In the genomic region with DNA sequence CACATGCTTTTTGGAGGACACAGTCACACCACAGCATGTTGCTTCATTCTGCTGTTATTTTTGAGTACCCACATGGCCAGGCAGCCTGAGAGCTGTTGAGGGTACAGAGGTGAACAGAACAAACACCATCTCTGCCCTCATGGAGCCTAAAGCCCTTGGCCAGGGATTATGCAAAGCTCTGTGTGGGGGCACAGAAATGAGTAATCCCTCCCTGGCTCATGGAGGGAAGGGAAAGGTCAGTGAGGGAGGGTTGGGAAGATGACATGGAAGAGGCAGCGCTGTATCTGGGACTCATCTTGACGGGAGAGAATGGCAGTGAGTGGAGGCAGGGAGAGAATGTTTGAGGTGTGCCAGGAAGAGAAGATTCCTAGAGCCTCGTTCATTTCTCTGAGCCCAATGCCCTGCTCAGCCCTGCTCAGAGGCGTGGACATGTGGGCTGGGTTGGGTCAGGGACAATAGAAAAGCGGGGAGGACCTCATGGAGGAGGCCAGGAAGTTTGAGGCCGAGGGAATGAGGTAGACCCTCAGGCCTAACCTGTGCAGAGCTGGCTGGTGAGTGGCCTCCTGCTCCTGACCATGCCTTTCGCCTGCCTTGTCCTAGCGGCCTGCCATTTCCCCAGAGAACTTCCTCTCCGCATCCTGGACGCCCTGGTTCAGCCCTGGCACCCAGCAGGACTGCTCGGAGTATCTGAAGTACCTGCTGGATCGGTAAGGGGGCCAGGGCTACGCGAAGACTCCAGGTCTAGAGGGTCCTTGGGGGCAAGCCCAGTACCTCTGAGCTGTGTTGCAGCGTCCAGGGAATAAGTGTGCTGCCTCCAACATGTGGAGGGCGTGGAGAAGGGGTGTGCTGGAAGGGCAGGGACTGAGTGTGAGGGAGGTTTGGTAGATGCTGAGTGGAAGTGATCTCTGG, we compare ENCODE assay signal across 17 cellular contexts. TPM values are rescaled to one million over a fixed set of nuclear protein-coding genes. Genes with fewer than 3 reads are reported as not detected.
DNase-seq lines count a peak whose midpoint lies in the region; ATAC-seq, FAIRE-seq and TF ChIP-seq lines count a peak whose summit lies in the region.
"Had no signal": no experiment of that assay in that cellular context is flagged by ENCODE, and none has a peak within 500 bp of the region (broad histone marks: within the 10 kb centered on the region; RNA-seq: fewer than 3 reads in every experiment).

No MANE protein-coding gene starts in this region.

- no peaks in the 10 kb centered on the region for H3K9me3 Mint-ChIP-seq in T-helper 1 cell treated with Interleukin-12 subunit alpha and Interleukin-12 subunit beta and Interleukin-4 antibody, amounts not matched to agents 30 μg/mL and 1 μg/mL, for 36 hours
- H3K9me3 Mint-ChIP-seq in effector memory CD8-positive, alpha-beta T cell: no peaks in the 10 kb centered on the region
- H3K9me3 Mint-ChIP-seq: activated B cell treated with CpG ODN at 0.5 μM for 24 hours, naive B cell had no signal

- H3K27me3 Mint-ChIP-seq in T-helper 1 cell treated with Interleukin-12 subunit alpha and Interleukin-12 subunit beta and Interleukin-4 antibody, amounts not matched to agents 30 μg/mL and 1 μg/mL, for 36 hours (ENCODE audit: low read depth): no peaks in the 10 kb centered on the region
- H3K27me3 Mint-ChIP-seq in effector memory CD8-positive, alpha-beta T cell: no peaks in the 10 kb centered on the region
- H3K27me3 Mint-ChIP-seq: activated B cell treated with CpG ODN at 0.5 μM for 24 hours, naive B cell had no signal

- H3K4me3 Mint-ChIP-seq in T-helper 1 cell treated with Interleukin-12 subunit alpha and Interleukin-12 subunit beta and Interleukin-4 antibody, amounts not matched to agents 30 μg/mL and 1 μg/mL, for 36 hours: no peak overlapping the region
- H3K4me3 Mint-ChIP-seq in effector memory CD8-positive, alpha-beta T cell: no peak overlapping the region
- H3K4me3 Mint-ChIP-seq: activated B cell treated with CpG ODN at 0.5 μM for 24 hours had no signal

- peaks cover 50% of the 10 kb centered on the region for H3K36me3 Mint-ChIP-seq in T-helper 1 cell treated with Interleukin-12 subunit alpha and Interleukin-12 subunit beta and Interleukin-4 antibody, amounts not matched to agents 30 μg/mL and 1 μg/mL, for 36 hours (ENCODE audit: low read depth)
- H3K36me3 Mint-ChIP-seq in effector memory CD8-positive, alpha-beta T cell (ENCODE audit: insufficient read depth): peaks cover 11% of the 10 kb centered on the region

- TF ChIP-seq CTCF in omental fat pad (IDR thresholded peaks at IDR 0.05): no peak

- peaks cover 20% of the 10 kb centered on the region for H3K4me1 Mint-ChIP-seq in T-helper 1 cell treated with Interleukin-12 subunit alpha and Interleukin-12 subunit beta and Interleukin-4 antibody, amounts not matched to agents 30 μg/mL and 1 μg/mL, for 36 hours (ENCODE audit: low read depth)
- peaks cover 5 to 7% of the 10 kb centered on the region in 2 donors for H3K4me1 Mint-ChIP-seq in effector memory CD8-positive, alpha-beta T cell (ENCODE audit: low read depth in 2 of 2)
- H3K4me1 Mint-ChIP-seq: activated B cell treated with CpG ODN at 0.5 μM for 24 hours had no signal

- DNase-seq in T-helper 1 cell (no peak), HTR-8/SVneo (ENCODE audit: insufficient read length, low spot score) (no peak), omental fat pad (ENCODE audit: low spot score) (no peak), SIG-M5 (lab: John Stamatoyannopoulos, UW) (no peak), KG1 (lab: John Stamatoyannopoulos, UW) (no peak)
- no peak for DNase-seq in effector memory CD8-positive, alpha-beta T cell
- DNase-seq: activated B cell treated with CpG ODN at 0.5 μM for 24 hours; erythroblast; hypothalamus; left colon; naive B cell; NCI-H2171 treated with DMSO at 0.1 percent for 48 hours; stimulated activated CD4-positive, alpha-beta T cell treated with anti-CD3 and anti-CD28 coated beads, Interleukin-4, amount 100 ng/mL, for 1 hour had no signal

- no peak for ATAC-seq in effector memory CD8-positive, alpha-beta T cell (replicated peaks)
- ATAC-seq in omental fat pad (ENCODE audit: low FRiP score): peak; percentile 46
- no peak for ATAC-seq in HG03520 (IDR thresholded peaks at IDR 0.05; ENCODE audit: unreplicated experiment)
- ATAC-seq: left colon had no signal

- FAIRE-seq in HTR-8/SVneo (lab: Jason Lieb, UNC): peak; percentile 9
- FAIRE-seq: A549, G401.6 had no signal

- peak overlapping the region; percentile 58 for H3K27ac Mint-ChIP-seq in T-helper 1 cell treated with Interleukin-12 subunit alpha and Interleukin-12 subunit beta and Interleukin-4 antibody, amounts not matched to agents 30 μg/mL and 1 μg/mL, for 36 hours
- peak overlapping the region; percentile 0 to 71 for H3K27ac Mint-ChIP-seq in effector memory CD8-positive, alpha-beta T cell
- H3K27ac Mint-ChIP-seq: activated B cell treated with CpG ODN at 0.5 μM for 24 hours had no signal

RNA-seq across cellular contexts. Expression of a gene that starts 19.8 kb away (rescaled TPM):
- total RNA-seq in omental fat pad: 10 to 100 TPM in 2 of 4 donors, 1 to 10 TPM in 2; 6.7 to 15.1 (median 8.6) TPM

RNA-seq across cellular contexts. Expression of a gene that starts 20.1 kb away (rescaled TPM):
- total RNA-seq in omental fat pad: 10 to 100 TPM in 3 of 4 donors, 1 to 10 TPM in 1; 9.6 to 21.5 (median 13.7) TPM
